In the genomic region with DNA sequence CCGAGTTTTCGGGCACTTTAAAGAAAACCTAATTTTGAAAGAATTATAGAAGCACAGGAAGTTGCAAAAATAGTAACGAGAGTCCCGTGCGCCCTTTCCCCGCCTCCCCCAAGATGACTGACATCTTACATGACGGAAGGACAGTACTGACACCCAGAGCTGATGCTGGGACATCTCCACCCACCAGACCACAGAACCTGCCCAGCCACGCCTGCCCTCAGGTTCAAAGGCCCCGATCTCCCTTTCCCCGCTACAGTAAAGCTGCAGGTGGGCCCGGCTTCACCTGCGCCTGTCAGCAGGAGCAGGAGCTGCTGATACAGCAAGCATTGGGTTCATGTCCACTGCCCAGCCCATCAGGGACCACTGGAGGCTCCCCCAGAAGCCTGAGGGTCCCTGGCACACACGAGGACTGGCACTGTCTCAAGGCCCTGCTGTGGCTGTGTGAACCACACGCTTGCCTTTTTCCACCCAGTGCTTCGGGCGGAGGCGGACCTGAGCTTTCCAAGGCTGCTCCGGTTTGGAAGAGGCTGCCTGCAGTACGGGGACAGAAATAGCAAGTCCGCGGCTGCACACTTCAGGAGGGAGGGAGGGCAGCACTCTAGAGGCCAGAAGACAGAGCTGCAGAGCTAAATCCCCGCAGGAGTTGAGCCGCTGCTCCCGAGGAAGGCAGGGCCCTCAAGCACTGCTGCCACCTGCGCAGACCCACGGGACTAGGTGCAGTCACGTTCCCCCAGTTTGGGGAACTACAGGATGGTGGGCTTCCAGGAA, we compare ENCODE assay signal across 8 cellular contexts. TPM values are rescaled to one million over a fixed set of nuclear protein-coding genes. Genes with fewer than 3 reads are reported as not detected.
A peak's percentile ranks its signal among the peaks of the same experiment; 100 is the strongest.
DNase-seq lines count a peak whose midpoint lies in the region; ATAC-seq and TF ChIP-seq lines count a peak whose summit lies in the region.

No MANE protein-coding gene starts in this region.

- ATAC-seq in HG02938 (IDR thresholded peaks at IDR 0.05; ENCODE audit: unreplicated experiment): peak; percentile 69
- ATAC-seq in activated CD4-positive, CD25-positive, alpha-beta regulatory T cell treated with anti-CD3 and anti-CD28 coated beads, Interleukin-2, amount 50 U/mL, for 24 hours: peak; percentile 95 to 98

- H3F3A ChIP-seq in smooth muscle cell (ENCODE audit: low read depth): no peaks in the 10 kb centered on the region

- H3K79me2 ChIP-seq in smooth muscle cell (ENCODE audit: low read depth): peaks cover 13% of the 10 kb centered on the region

- no peak overlapping the region for H3K9ac ChIP-seq in smooth muscle cell (ENCODE audit: low read depth)

- no peak overlapping the region for H3K27ac ChIP-seq in smooth muscle cell (ENCODE audit: low read depth)

- H3K4me2 ChIP-seq in smooth muscle cell: no peak overlapping the region

- no peaks in the 10 kb centered on the region for H3K4me1 ChIP-seq in smooth muscle cell (ENCODE audit: low read depth)

- in situ Hi-C loops in GM13977 (cut with MboI; ENCODE audit: low pct_unique_long_range_greater_than_20kb, low sequenced_read_pairs, unreplicated experiment): no loop called here

- H3K36me3 ChIP-seq in smooth muscle cell (ENCODE audit: low read depth): no peaks in the 10 kb centered on the region

- H4K20me1 ChIP-seq in smooth muscle cell (ENCODE audit: low read depth): peaks cover 70% of the 10 kb centered on the region

- H3K4me3 ChIP-seq in smooth muscle cell: no peak overlapping the region

- DNase-seq in GM13977 (ENCODE audit: low spot score): peak; percentile 90
- DNase-seq in germinal center (ENCODE audit: low spot score): peak; percentile 71
- DNase-seq in stimulated activated CD8-positive, alpha-beta memory T cell treated with anti-CD3 and anti-CD28 coated beads, Interleukin-7, amount 100 ng/mL, for 4 hours (ENCODE audit: low read depth in 2 of 2): peak; percentile 34 to 46
- DNase-seq in SKM-1 treated with dmso at 0.1 percent for 144 hours (lab: John Stamatoyannopoulos, UW; ENCODE audit: unreplicated experiment): no peak
- DNase-seq in smooth muscle cell (lab: John Stamatoyannopoulos, UW; ENCODE audit: unreplicated experiment): no peak
- DNase-seq in HuH-7.5 (ENCODE audit: low spot score): no peak

- no peaks in the 10 kb centered on the region for H3K27me3 ChIP-seq in smooth muscle cell (ENCODE audit: low read depth)

- WGBS in smooth muscle cell (ENCODE audit: low lambda C conversion rate): 96% methylated on average over 27 of the region's 27 CpGs

- H3K9me3 ChIP-seq in smooth muscle cell (replicated peaks; ENCODE audit: low read depth): no peaks in the 10 kb centered on the region

- peak; percentile 6 for TF ChIP-seq CTCF in GM13977 (IDR thresholded peaks at IDR 0.05; ENCODE audit: extremely low read depth, insufficient read depth, missing control alignments)
- TF ChIP-seq CTCF in smooth muscle cell (IDR thresholded peaks at IDR 0.05; ENCODE audit: borderline replicate concordance, insufficient read depth, poor library complexity, severe bottlenecking): no peak

- no peak overlapping the region for H2AFZ ChIP-seq in smooth muscle cell (ENCODE audit: low read depth)

RNA-seq across cellular contexts. Expression of gene MAP2K2, which starts 8.7 kb away (rescaled TPM):
- 79.1 and 90.1 TPM in 2 replicates for total RNA-seq in smooth muscle cell
- 186 and 193 TPM in 2 replicates for polyA plus RNA-seq in smooth muscle cell

RNA-seq across cellular contexts. Expression of gene CREB3L3, which starts 38.2 kb away (rescaled TPM):
- total RNA-seq in smooth muscle cell: not detected in 2 replicates
- polyA plus RNA-seq in smooth muscle cell: not detected in 2 replicates

RNA-seq across cellular contexts. Expression of gene ZBTB7A, which starts 48.5 kb away (rescaled TPM):
- 13.3 and 16.1 TPM in 2 replicates for total RNA-seq in smooth muscle cell
- polyA plus RNA-seq in smooth muscle cell: 36.0 and 53.4 TPM in 2 replicates

Comparison
In these comparisons a context has a peak if more than half of its experiments do, and no peak if none do; other contexts are left out.
1. DNase-seq: peak in GM13977 (single experiment), germinal center (single experiment) and stimulated activated CD8-positive, alpha-beta memory T cell treated with anti-CD3 and anti-CD28 coated beads, Interleukin-7, amount 100 ng/mL, for 4 hours (2 of 2); none in SKM-1 treated with dmso at 0.1 percent for 144 hours (single experiment), smooth muscle cell (single experiment) and HuH-7.5 (single experiment).